ENCODE assay signal across 2 cellular contexts in genomic region chr14:69666698-69667211, GRCh38.
TF ChIP-seq lines count a peak whose summit lies in the region.

No MANE protein-coding gene starts in this region.

TF ChIP-seq in SK-N-SH, 30 proteins besides CTCF, POLR2A, EP300 and RAD21 (continued from another document):
- TF ChIP-seq REST (IDR thresholded peaks at IDR 0.05; ENCODE audit: low read depth, low read length) = no peak
- no peak for TF ChIP-seq SIN3A (IDR thresholded peaks at IDR 0.05; ENCODE audit: borderline replicate concordance, low read depth, low read length)
- TF ChIP-seq TCF12 (IDR thresholded peaks at IDR 0.05) = peak; percentile 42; the same call in 1 of the 2 replicates
- TF ChIP-seq SMC3 (IDR thresholded peaks at IDR 0.05; ENCODE audit: low read depth, low read length) = no peak
- no peak for TF ChIP-seq POLR2AphosphoS5 (IDR thresholded peaks at IDR 0.05; ENCODE audit: low read depth, low read length)
- TF ChIP-seq RXRA (IDR thresholded peaks at IDR 0.05; ENCODE audit: borderline replicate concordance, low read depth) = no peak
- TF ChIP-seq FOXJ3 (CRISPR knock-in tag; IDR thresholded peaks at IDR 0.05) = no peak
- TF ChIP-seq FOXM1 (IDR thresholded peaks at IDR 0.05; ENCODE audit: low read depth) = no peak
- 0 out of 2 replicates have a peak, but pooled peaks have one; percentile 22 for TF ChIP-seq PBX3 (IDR thresholded peaks at IDR 0.05)
- no peak for TF ChIP-seq YY1 (IDR thresholded peaks at IDR 0.05; ENCODE audit: low read depth)
- no peak for TF ChIP-seq ZBTB33 (IDR thresholded peaks at IDR 0.05; ENCODE audit: borderline replicate concordance, low read depth)
- no peak for TF ChIP-seq RCOR1 (IDR thresholded peaks at IDR 0.05; ENCODE audit: low read length)
- no peak for TF ChIP-seq GABPA (IDR thresholded peaks at IDR 0.05; ENCODE audit: low read depth)
- TF ChIP-seq NRF1 (IDR thresholded peaks at IDR 0.05; ENCODE audit: low read depth, low read length) = no peak
- TF ChIP-seq ELF1 (IDR thresholded peaks at IDR 0.05) = no peak
- TF ChIP-seq RFX5 (IDR thresholded peaks at IDR 0.05; ENCODE audit: low read length) = no peak
- TF ChIP-seq MAX (IDR thresholded peaks at IDR 0.05; ENCODE audit: low read depth) = no peak
- no peak for TF ChIP-seq MEF2A (IDR thresholded peaks at IDR 0.05; ENCODE audit: borderline replicate concordance, low read depth)

TF ChIP-seq in WTC11, 78 proteins besides CTCF, POLR2A, EP300 and RAD21 (continued from another document):
- TF ChIP-seq ARID4B (CRISPR knock-in tag; IDR thresholded peaks at IDR 0.05; ENCODE audit: borderline replicate concordance) = no peak
- TF ChIP-seq ZNF532 (CRISPR knock-in tag; IDR thresholded peaks at IDR 0.05; ENCODE audit: borderline replicate concordance) = no peak
- no peak for TF ChIP-seq ATF3 (CRISPR knock-in tag; conservative IDR thresholded peaks at IDR 0.05)
TF ChIP-seq in WTC11: peak in this region for 0.
